In the genomic region with DNA sequence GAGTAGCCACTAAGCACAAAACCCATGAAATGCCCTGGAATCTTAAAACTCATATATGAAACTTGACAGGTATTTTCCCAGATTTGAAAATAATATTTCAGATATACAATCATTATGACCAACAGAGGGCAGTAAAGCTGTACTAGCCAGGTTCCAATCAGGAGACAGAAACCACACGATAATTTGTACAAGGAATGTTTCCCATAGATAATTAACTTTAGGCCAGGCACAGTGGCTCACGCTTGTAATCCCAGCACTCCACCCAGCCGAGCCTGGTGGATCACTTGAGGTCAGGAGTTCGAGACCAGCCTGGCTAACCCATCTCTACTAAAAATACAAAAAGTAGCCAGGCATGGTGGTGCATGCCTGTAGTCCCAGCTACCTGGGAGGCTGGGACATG, we compare ENCODE assay signal across 1 cellular context.
TF ChIP-seq lines count a peak whose summit lies in the region.

No MANE protein-coding gene starts in this region.

TF ChIP-seq in SK-N-SH treated with all-trans-retinoic acid at 6 μM for 48 hours, 23 proteins besides CTCF, POLR2A, EP300 and RAD21 (continued from another document):
- TF ChIP-seq, protein P1, sequence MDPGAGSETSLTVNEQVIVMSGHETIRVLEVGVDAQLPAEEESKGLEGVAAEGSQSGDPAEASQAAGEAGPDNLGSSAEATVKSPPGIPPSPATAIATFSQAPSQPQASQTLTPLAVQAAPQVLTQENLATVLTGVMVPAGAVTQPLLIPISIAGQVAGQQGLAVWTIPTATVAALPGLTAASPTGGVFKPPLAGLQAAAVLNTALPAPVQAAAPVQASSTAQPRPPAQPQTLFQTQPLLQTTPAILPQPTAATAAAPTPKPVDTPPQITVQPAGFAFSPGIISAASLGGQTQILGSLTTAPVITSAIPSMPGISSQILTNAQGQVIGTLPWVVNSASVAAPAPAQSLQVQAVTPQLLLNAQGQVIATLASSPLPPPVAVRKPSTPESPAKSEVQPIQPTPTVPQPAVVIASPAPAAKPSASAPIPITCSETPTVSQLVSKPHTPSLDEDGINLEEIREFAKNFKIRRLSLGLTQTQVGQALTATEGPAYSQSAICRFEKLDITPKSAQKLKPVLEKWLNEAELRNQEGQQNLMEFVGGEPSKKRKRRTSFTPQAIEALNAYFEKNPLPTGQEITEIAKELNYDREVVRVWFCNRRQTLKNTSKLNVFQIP (CRISPR knock-in tag; IDR thresholded peaks at IDR 0.05; ENCODE audit: borderline replicate concordance, low read depth): no peak
